ENCODE assay signal across 1 cellular context in the genomic region with DNA sequence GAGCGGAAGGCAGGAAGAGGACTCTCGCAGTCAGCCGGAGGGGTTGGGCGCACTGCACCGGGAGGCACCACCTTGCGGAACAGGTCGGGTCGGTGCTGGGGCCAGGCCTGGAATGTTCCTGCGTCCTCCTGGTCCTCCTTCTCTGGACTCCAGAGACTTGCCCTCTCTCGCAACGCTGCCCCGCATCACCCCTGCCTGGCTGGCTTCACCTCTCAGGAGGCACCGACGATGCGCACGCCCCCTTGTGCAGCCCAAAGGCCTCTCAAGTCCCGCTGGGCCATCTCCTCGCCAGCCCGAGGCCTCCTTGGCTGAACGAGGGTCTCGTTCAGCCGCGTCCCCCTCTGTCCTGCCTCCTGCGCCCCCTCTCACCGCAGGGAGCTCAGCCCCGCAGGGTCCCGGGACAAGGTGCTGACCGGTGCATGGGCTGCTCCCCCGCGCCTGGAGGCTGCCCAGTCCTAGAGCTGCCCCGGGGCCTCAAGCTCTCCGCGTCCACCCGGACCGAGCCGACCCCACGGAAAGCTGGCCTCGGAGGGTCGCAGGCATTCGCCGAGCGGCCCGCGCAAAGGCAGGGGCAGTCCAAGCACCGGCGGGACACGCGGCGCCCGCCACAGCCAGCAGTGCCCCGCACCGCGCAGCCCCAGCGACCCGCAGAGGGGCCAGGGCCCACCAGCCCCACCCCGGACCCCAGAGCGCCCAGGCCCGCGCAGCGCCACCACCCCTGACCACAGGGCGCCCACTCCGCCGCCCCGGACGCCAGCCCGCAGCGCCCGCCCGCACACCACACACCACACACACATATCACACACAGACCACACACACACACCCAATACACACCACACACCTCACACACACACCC.
TF ChIP-seq lines count a peak whose summit lies in the region.

No MANE protein-coding gene starts in this region.

TF ChIP-seq in WTC11, 78 proteins besides CTCF, POLR2A, EP300 and RAD21 (continued from another document):
- TF ChIP-seq, protein P1, sequence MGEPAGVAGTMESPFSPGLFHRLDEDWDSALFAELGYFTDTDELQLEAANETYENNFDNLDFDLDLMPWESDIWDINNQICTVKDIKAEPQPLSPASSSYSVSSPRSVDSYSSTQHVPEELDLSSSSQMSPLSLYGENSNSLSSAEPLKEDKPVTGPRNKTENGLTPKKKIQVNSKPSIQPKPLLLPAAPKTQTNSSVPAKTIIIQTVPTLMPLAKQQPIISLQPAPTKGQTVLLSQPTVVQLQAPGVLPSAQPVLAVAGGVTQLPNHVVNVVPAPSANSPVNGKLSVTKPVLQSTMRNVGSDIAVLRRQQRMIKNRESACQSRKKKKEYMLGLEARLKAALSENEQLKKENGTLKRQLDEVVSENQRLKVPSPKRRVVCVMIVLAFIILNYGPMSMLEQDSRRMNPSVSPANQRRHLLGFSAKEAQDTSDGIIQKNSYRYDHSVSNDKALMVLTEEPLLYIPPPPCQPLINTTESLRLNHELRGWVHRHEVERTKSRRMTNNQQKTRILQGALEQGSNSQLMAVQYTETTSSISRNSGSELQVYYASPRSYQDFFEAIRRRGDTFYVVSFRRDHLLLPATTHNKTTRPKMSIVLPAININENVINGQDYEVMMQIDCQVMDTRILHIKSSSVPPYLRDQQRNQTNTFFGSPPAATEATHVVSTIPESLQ (CRISPR knock-in tag; IDR thresholded peaks at IDR 0.05) = no peak
